Comparison of ENCODE assay signal across 8 cellular contexts in genomic region chr1:174114788-174115448, GRCh38. TPM values are rescaled to one million over a fixed set of nuclear protein-coding genes. Genes with fewer than 3 reads are reported as not detected.
DNase-seq lines count a peak whose midpoint lies in the region; ATAC-seq and TF ChIP-seq lines count a peak whose summit lies in the region.

No MANE protein-coding gene starts in this region.

- POLR2A ChIA-PET in AG04450 (lab: Yijun Ruan, JAX), result no interaction called here

- H3K4me1 ChIP-seq in sigmoid colon, result peaks cover 0 to 23% (median 7%) of the 10 kb centered on the region in 4 donors

- H3K27me3 ChIP-seq in AG04450 (ENCODE audit: control insufficient read depth, insufficient read depth, low read length) (peaks cover 2% of the 10 kb centered on the region), sigmoid colon (no peaks in the 10 kb centered on the region)

- H3K27ac ChIP-seq in AG04450 (ENCODE audit: low read depth, low read length) (no peak overlapping the region), sigmoid colon (no peak overlapping the region)

- intact Hi-C loops in left ventricle myocardium superior (cut with micrococcal nuclease) (loop anchor here (10.0 kb wide), 1 partner anchor 100 kb away; no protein-coding TSS in a partner anchor), sigmoid colon (cut with DNase I) (loop anchor here (2.0 kb wide), 1 partner anchor 46 kb away; no protein-coding TSS in a partner anchor)

- H3K36me3 Mint-ChIP-seq in activated T-cell treated with anti-CD3 and anti-CD28 coated beads, Interleukin-2, amount 50 U/mL, for 4 hours (ENCODE audit: insufficient read depth), result no peaks in the 10 kb centered on the region

- H3K4me3 ChIP-seq in AG04450 (ENCODE audit: low read depth, low read length) (no peak overlapping the region), sigmoid colon (no peak overlapping the region)

- no peak for TF ChIP-seq EP300 in sigmoid colon (IDR thresholded peaks at IDR 0.05)

- H3K9me3 Mint-ChIP-seq in activated T-cell treated with anti-CD3 and anti-CD28 coated beads, Interleukin-2, amount 50 U/mL, for 4 hours, result no peaks in the 10 kb centered on the region

- no peaks in the 10 kb centered on the region for H3K27me3 Mint-ChIP-seq in activated T-cell treated with anti-CD3 and anti-CD28 coated beads, Interleukin-2, amount 50 U/mL, for 4 hours (ENCODE audit: low read depth)

- DNase-seq in AG04450 (ENCODE audit: low read depth, low spot score), result peak; percentile 4
- DNase-seq in GM03348 (ENCODE audit: low spot score), result peak; percentile 33
- peak; percentile 54 for DNase-seq in NCI-H226
- DNase-seq in activated T-cell treated with anti-CD3 and anti-CD28 coated beads, Interleukin-2, amount 50 U/mL, for 4 hours, result no peak
- no peak for DNase-seq in left ventricle myocardium superior
- DNase-seq in sigmoid colon, result no peak
- DNase-seq in KG1 (lab: John Stamatoyannopoulos, UW), result no peak

- CTCF ChIA-PET in AG04450 (lab: Charles Lee), result interaction anchor here (0.6 to 1.5 kb wide), 10 partner anchors 10 to 327 kb away, joined by 3 to 7 read pairs (median 4); no protein-coding TSS in a partner anchor

- no peak overlapping the region for H3K4me3 Mint-ChIP-seq in activated T-cell treated with anti-CD3 and anti-CD28 coated beads, Interleukin-2, amount 50 U/mL, for 4 hours

- 72 to 84% methylated on average over 6 of the region's 6 CpGs for WGBS in sigmoid colon, 2 donors

- ATAC-seq in HG02852 (IDR thresholded peaks at IDR 0.05; ENCODE audit: unreplicated experiment) (peak; percentile 73), left ventricle myocardium superior (peak; percentile 53)
- peak; percentile 77 to 91 for ATAC-seq in activated T-cell treated with anti-CD3 and anti-CD28 coated beads, Interleukin-2, amount 50 U/mL, for 4 hours

- H3K36me3 ChIP-seq in sigmoid colon, result no peaks in the 10 kb centered on the region

- no peaks in the 10 kb centered on the region for H3K4me1 Mint-ChIP-seq in activated T-cell treated with anti-CD3 and anti-CD28 coated beads, Interleukin-2, amount 50 U/mL, for 4 hours (ENCODE audit: low read depth)

- peak; percentile 80 for TF ChIP-seq CTCF in AG04450 (IDR thresholded peaks at IDR 0.05; ENCODE audit: low read depth, low read length)
- TF ChIP-seq CTCF in sigmoid colon (IDR thresholded peaks at IDR 0.05), result peak in 3 of 4 experiments; percentile 25 to 47 (median 26)

- H3K9me3 ChIP-seq in AG04450 (ENCODE audit: control insufficient read depth, insufficient read depth, low read length) (no peaks in the 10 kb centered on the region), sigmoid colon (no peaks in the 10 kb centered on the region)

- no peak for TF ChIP-seq POLR2A in sigmoid colon (IDR thresholded peaks at IDR 0.05)

RNA-seq across cellular contexts. Expression of gene RABGAP1L, which starts 44.4 kb away (rescaled TPM):
- polyA plus RNA-seq in AG04450 (2011; rRNA removed) (16.3 and 21.2 TPM in 2 replicates), sigmoid colon (10 to 100 TPM; 25.2 to 35.4 (median 26.8) TPM)
- 47.4 and 55.1 TPM in 2 replicates for polyA minus RNA-seq in AG04450 (2011; rRNA and poly(A)+ RNA removed)
- 10 to 100 TPM; 16.9 to 23.2 (median 22.3) TPM for total RNA-seq in activated T-cell treated with anti-CD3 and anti-CD28 coated beads, Interleukin-2, amount 50 U/mL, for 4 hours
- total RNA-seq in left ventricle myocardium superior (147 TPM), sigmoid colon (10 to 100 TPM; 30.4 to 42.9 (median 36.4) TPM)

Comparison
In these comparisons a context has a peak if more than half of its experiments do, and no peak if none do; other contexts are left out.
1. DNase-seq: peak in AG04450 (single experiment), GM03348 (single experiment) and NCI-H226 (single experiment); none in activated T-cell treated with anti-CD3 and anti-CD28 coated beads, Interleukin-2, amount 50 U/mL, for 4 hours (single experiment), left ventricle myocardium superior (single experiment), sigmoid colon (single experiment) and KG1 (single experiment).
2. Peak in every context shown above with its lines, with median percentiles within 50 percentile points of each other: ATAC-seq.